1 cellular context compared by ENCODE assay signal in genomic region chr22:24145446-24146189, GRCh38.
TF ChIP-seq lines count a peak whose summit lies in the region.

No MANE protein-coding gene starts in this region.

TF ChIP-seq in liver, 16 proteins besides CTCF, POLR2A, EP300 and RAD21 (continued from another document):
- TF ChIP-seq REST (IDR thresholded peaks at IDR 0.05) (no peak), HNF4G (IDR thresholded peaks at IDR 0.05) (no peak)
TF ChIP-seq in liver: peak in this region for 0.
